Comparison of ENCODE assay signal across 24 cellular contexts in the genomic region with DNA sequence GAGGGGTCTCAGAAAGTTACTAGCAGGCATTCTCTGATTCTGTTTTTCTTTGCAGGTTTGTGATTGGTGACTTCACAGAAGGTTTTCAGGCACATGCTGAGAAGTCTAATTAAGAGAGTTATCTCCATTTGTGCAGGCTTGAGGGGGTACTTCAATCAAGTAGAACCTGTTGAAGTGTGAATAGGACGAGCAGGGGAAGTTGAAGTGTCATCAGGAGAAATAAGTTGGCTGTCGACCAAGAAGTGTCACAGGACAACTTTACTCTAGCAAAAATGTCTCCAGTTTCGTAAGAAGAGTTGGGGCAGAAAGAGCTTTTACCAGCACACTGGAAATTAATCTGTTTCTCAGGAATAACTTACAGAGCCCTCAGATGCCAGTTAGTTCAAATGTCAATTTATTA.
A peak's percentile ranks its signal among the peaks of the same experiment; 100 is the strongest.
DNase-seq lines count a peak whose midpoint lies in the region; ATAC-seq and TF ChIP-seq lines count a peak whose summit lies in the region.
"Had no signal": no experiment of that assay in that cellular context is flagged by ENCODE, and none has a peak within 500 bp of the region (broad histone marks: within the 10 kb centered on the region; RNA-seq: fewer than 3 reads in every experiment).

No MANE protein-coding gene starts in this region.

- no peaks in the 10 kb centered on the region for H3K27me3 Mint-ChIP-seq in activated CD8-positive, alpha-beta T cell treated with anti-CD3 and anti-CD28 coated beads, Interleukin-2, amount 10 ng/mL, durations not matched to agents 7 days and 5 days (ENCODE audit: low read depth)
- H3K27me3 Mint-ChIP-seq: CD8-positive, alpha-beta memory T cell; effector memory CD8-positive, alpha-beta T cell had no signal

- no peak overlapping the region for H3K9ac ChIP-seq in Karpas-422 (ENCODE audit: low read length)

- CTCF ChIA-PET in A673 (lab: Charles Lee), result no interaction called here
- CTCF ChIA-PET in activated CD8-positive, alpha-beta T cell treated with anti-CD3 and anti-CD28 coated beads, Interleukin-2, amount 10 ng/mL, durations not matched to agents 7 days and 5 days (lab: Charles Lee), result no interaction called here

- H3K36me3 Mint-ChIP-seq in activated CD8-positive, alpha-beta T cell treated with anti-CD3 and anti-CD28 coated beads, Interleukin-2, amount 10 ng/mL, durations not matched to agents 7 days and 5 days (ENCODE audit: low read depth), result no peaks in the 10 kb centered on the region
- H3K36me3 Mint-ChIP-seq: CD8-positive, alpha-beta memory T cell had no signal

- TF ChIP-seq CTCF in A673 (conservative IDR thresholded peaks at IDR 0.05; ENCODE audit: low read depth, low read length) (no peak), fibroblast of mammary gland (conservative IDR thresholded peaks at IDR 0.05; ENCODE audit: control insufficient read depth, insufficient read depth, low read depth, low read length) (no peak), testis (IDR thresholded peaks at IDR 0.05) (no peak)

- H3K36me3 ChIP-seq in A673 (ENCODE audit: insufficient read depth, low read length, poor library complexity, severe bottlenecking) (no peaks in the 10 kb centered on the region), Karpas-422 (ENCODE audit: insufficient read depth, low read length) (no peaks in the 10 kb centered on the region), testis (ENCODE audit: low read depth, missing control alignments) (no peaks in the 10 kb centered on the region)
- H3K36me3 ChIP-seq: sigmoid colon, vagina had no signal

- H3K4me1 ChIP-seq in A673 (ENCODE audit: insufficient read depth, low read length, poor library complexity, severe bottlenecking) (no peaks in the 10 kb centered on the region), Karpas-422 (ENCODE audit: low read length) (peaks cover 16% of the 10 kb centered on the region), testis (no peaks in the 10 kb centered on the region)
- H3K4me1 ChIP-seq: sigmoid colon, vagina had no signal

- no peak overlapping the region for H3K27ac Mint-ChIP-seq in activated CD8-positive, alpha-beta T cell treated with anti-CD3 and anti-CD28 coated beads, Interleukin-2, amount 10 ng/mL, durations not matched to agents 7 days and 5 days
- H3K27ac Mint-ChIP-seq: CD8-positive, alpha-beta memory T cell; effector memory CD8-positive, alpha-beta T cell; T-helper 2 cell treated with Interferon-gamma antibody and Interleukin-4, amounts not matched to agents 5 μg/mL and 100 μg/mL, for 36 hours had no signal

- H3K4me3 Mint-ChIP-seq in activated CD8-positive, alpha-beta T cell treated with anti-CD3 and anti-CD28 coated beads, Interleukin-2, amount 10 ng/mL, durations not matched to agents 7 days and 5 days, result no peak overlapping the region
- H3K4me3 Mint-ChIP-seq: CD8-positive, alpha-beta memory T cell; effector memory CD8-positive, alpha-beta T cell; T-helper 2 cell treated with Interferon-gamma antibody and Interleukin-4, amounts not matched to agents 5 μg/mL and 100 μg/mL, for 36 hours had no signal

- H3K9me3 ChIP-seq in A673 (ENCODE audit: low read depth, low read length, poor library complexity, severe bottlenecking) (no peaks in the 10 kb centered on the region), Karpas-422 (ENCODE audit: low read length) (no peaks in the 10 kb centered on the region), testis (no peaks in the 10 kb centered on the region)
- H3K9me3 ChIP-seq: mucosa of descending colon, sigmoid colon, vagina had no signal

- intact Hi-C loops in A673 (cut with micrococcal nuclease; ENCODE audit: unreplicated experiment), result no loop called here
- intact Hi-C loops in testis (cut with DNase I; ENCODE audit: low total_unique reads), result no loop called here

- H3K9me3 Mint-ChIP-seq in activated CD8-positive, alpha-beta T cell treated with anti-CD3 and anti-CD28 coated beads, Interleukin-2, amount 10 ng/mL, durations not matched to agents 7 days and 5 days (ENCODE audit: insufficient read depth), result no peaks in the 10 kb centered on the region

- no peaks in the 10 kb centered on the region for H3K9me2 ChIP-seq in Karpas-422 (replicated peaks; ENCODE audit: insufficient read depth, low read length)

- DNase-seq in A673 (ENCODE audit: low spot score) (peak; percentile 7), Karpas-422 (peak; percentile 61), NOMO-1 treated with dmso at 0.1 percent for 144 hours (lab: John Stamatoyannopoulos, UW; ENCODE audit: unreplicated experiment) (peak; percentile 5), fibroblast of mammary gland (ENCODE audit: low read depth) (peak; percentile 3), testis (no peak)
- no peak for DNase-seq in activated CD8-positive, alpha-beta T cell treated with anti-CD3 and anti-CD28 coated beads, Interleukin-2, amount 10 ng/mL, durations not matched to agents 7 days and 5 days
- no peak for DNase-seq in activated T-cell treated with anti-CD3 and anti-CD28 coated beads, Interleukin-2, amount 50 U/mL, for 1 hour
- no peak for DNase-seq in activated CD8-positive, alpha-beta memory T cell treated with anti-CD3 and anti-CD28 coated beads, Interleukin-2, amount 50 U/mL, for 48 hours
- DNase-seq: activated gamma-delta T cell; anterior cingulate cortex; CD8-positive, alpha-beta memory T cell; cerebellar nuclear complex; effector memory CD8-positive, alpha-beta T cell; foreskin fibroblast; mucosa of descending colon; NCI-H1048; NCI-H2171; occipital lobe; SHP77; sigmoid colon; stimulated activated CD4-positive, alpha-beta T cell treated with anti-CD3 and anti-CD28 coated beads, Interleukin-4, amount 100 ng/mL, for 24 hours had no signal

- H3K4me3 ChIP-seq in A673 (ENCODE audit: low read depth, low read length, poor library complexity, severe bottlenecking) (no peak overlapping the region), Karpas-422 (ENCODE audit: low read length) (no peak overlapping the region), fibroblast of mammary gland (ENCODE audit: control insufficient read depth, low read depth, low read length) (no peak overlapping the region), testis (no peak overlapping the region)
- H3K4me3 ChIP-seq: mucosa of descending colon, sigmoid colon, vagina had no signal

- no peak for ATAC-seq in activated CD8-positive, alpha-beta T cell treated with anti-CD3 and anti-CD28 coated beads, Interleukin-2, amount 10 ng/mL, durations not matched to agents 7 days and 5 days
- ATAC-seq: effector memory CD8-positive, alpha-beta T cell; HepG2; mucosa of descending colon had no signal

- no peaks in the 10 kb centered on the region for H3K79me2 ChIP-seq in Karpas-422 (ENCODE audit: low read length)

- no TSS peak for BruUV-seq in A673 (replicated peaks; lab: Mats Ljungman, UMichigan)

- POLR2A ChIA-PET in A673 (lab: Charles Lee; ENCODE audit: low non-redundant PET), result no interaction called here
- POLR2A ChIA-PET in activated CD8-positive, alpha-beta T cell treated with anti-CD3 and anti-CD28 coated beads, Interleukin-2, amount 10 ng/mL, durations not matched to agents 7 days and 5 days (lab: Charles Lee), result no interaction called here

- H3K4me1 Mint-ChIP-seq in activated CD8-positive, alpha-beta T cell treated with anti-CD3 and anti-CD28 coated beads, Interleukin-2, amount 10 ng/mL, durations not matched to agents 7 days and 5 days (ENCODE audit: low read depth), result no peaks in the 10 kb centered on the region
- H3K4me1 Mint-ChIP-seq: CD8-positive, alpha-beta memory T cell had no signal

- no peaks in the 10 kb centered on the region for H3K27me3 ChIP-seq in A673 (replicated peaks; ENCODE audit: insufficient read depth, low read depth, low read length, poor library complexity)
- no peaks in the 10 kb centered on the region for H3K27me3 ChIP-seq in Karpas-422 (ENCODE audit: low read length)
- H3K27me3 ChIP-seq in testis, result no peaks in the 10 kb centered on the region
- H3K27me3 ChIP-seq: sigmoid colon, vagina had no signal

- 45 to 49% methylated on average over 3 of the region's 3 CpGs for WGBS in testis, 2 donors

- H2AFZ ChIP-seq in Karpas-422 (ENCODE audit: low read length), result peak overlapping the region; percentile 87

- no peak overlapping the region for H3K27ac ChIP-seq in A673 (ENCODE audit: low read depth, low read length, poor library complexity, severe bottlenecking)
- no peak overlapping the region for H3K27ac ChIP-seq in Karpas-422 (ENCODE audit: low read length)
- no peak overlapping the region for H3K27ac ChIP-seq in testis
- H3K27ac ChIP-seq: sigmoid colon, vagina had no signal

- H3K4me2 ChIP-seq in Karpas-422 (ENCODE audit: low read depth, low read length, poor library complexity, severe bottlenecking), result peak overlapping the region; percentile 24

- no peak for TF ChIP-seq POLR2A in testis (IDR thresholded peaks at IDR 0.05)

- H4K20me1 ChIP-seq in Karpas-422 (ENCODE audit: insufficient read depth, low read depth, low read length), result no peaks in the 10 kb centered on the region

Comparison
In these comparisons a context has a peak if more than half of its experiments do, and no peak if none do; other contexts are left out.
1. DNase-seq: peak in A673 (single experiment), Karpas-422 (single experiment), NOMO-1 treated with dmso at 0.1 percent for 144 hours (single experiment) and fibroblast of mammary gland (single experiment); none in activated CD8-positive, alpha-beta T cell treated with anti-CD3 and anti-CD28 coated beads, Interleukin-2, amount 10 ng/mL, durations not matched to agents 7 days and 5 days (single experiment), activated T-cell treated with anti-CD3 and anti-CD28 coated beads, Interleukin-2, amount 50 U/mL, for 1 hour (single experiment), activated CD8-positive, alpha-beta memory T cell treated with anti-CD3 and anti-CD28 coated beads, Interleukin-2, amount 50 U/mL, for 48 hours (single experiment) and testis (single experiment).